In the genomic region with DNA sequence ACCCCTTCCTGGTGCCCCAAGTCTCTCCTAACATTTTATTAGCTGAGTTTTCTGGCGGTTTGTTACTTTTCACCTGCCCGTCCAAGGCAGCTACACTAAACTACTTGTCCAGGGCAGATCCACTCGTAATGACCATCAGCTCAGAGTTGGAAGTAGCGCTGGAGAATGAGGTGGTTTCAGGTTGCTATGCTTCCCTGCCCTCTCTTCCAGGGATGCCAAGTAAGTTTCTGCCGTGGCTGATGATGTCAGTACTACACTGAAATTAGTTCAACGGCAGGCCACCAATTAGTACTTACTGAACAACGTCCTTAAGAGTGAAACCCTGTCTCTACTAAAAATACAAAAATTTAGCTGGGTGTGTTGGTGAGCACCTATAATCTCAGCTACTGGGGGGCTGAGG, we compare ENCODE assay signal across 23 cellular contexts. TPM values are rescaled to one million over a fixed set of nuclear protein-coding genes. Genes with fewer than 3 reads are reported as not detected.
DNase-seq lines count a peak whose midpoint lies in the region; ATAC-seq and TF ChIP-seq lines count a peak whose summit lies in the region.
"Had no signal": no experiment of that assay in that cellular context is flagged by ENCODE, and none has a peak within 500 bp of the region (broad histone marks: within the 10 kb centered on the region; RNA-seq: fewer than 3 reads in every experiment).

No MANE protein-coding gene starts in this region.

- H3K36me3 ChIP-seq in gastrocnemius medialis, result no peaks in the 10 kb centered on the region
- H3K36me3 ChIP-seq: breast epithelium, MG63 had no signal

- no peaks in the 10 kb centered on the region for H3K36me3 Mint-ChIP-seq in WTC11
- H3K36me3 Mint-ChIP-seq: activated naive CD8-positive, alpha-beta T cell had no signal

- CTCF ChIA-PET in WTC11 (lab: Charles Lee), result no interaction called here

- intact Hi-C loops in gastrocnemius medialis (cut with DNase I; ENCODE audit: low total_unique reads), result no loop called here

- POLR2A ChIA-PET in WTC11 (lab: Charles Lee), result no interaction called here

- no peaks in the 10 kb centered on the region for H3K9me3 Mint-ChIP-seq in WTC11
- H3K9me3 Mint-ChIP-seq: activated B cell treated with CpG ODN at 0.5 μM for 24 hours; activated T-cell treated with anti-CD3 and anti-CD28 coated beads, Interleukin-2, amount 50 U/mL, for 72 hours; neural crest cell; stimulated activated naive CD8-positive, alpha-beta T cell treated with anti-CD3 and anti-CD28 coated beads, Interleukin-15, amount 100 ng/mL, for 72 hours; T-helper 1 cell treated with Interleukin-12 subunit alpha and Interleukin-12 subunit beta and Interleukin-4 antibody, amounts not matched to agents 30 μg/mL and 1 μg/mL, for 36 hours had no signal

- H3K4me1 Mint-ChIP-seq in WTC11, result peaks cover 31% of the 10 kb centered on the region
- H3K4me1 Mint-ChIP-seq: activated B cell treated with CpG ODN at 0.5 μM for 24 hours had no signal

- peak overlapping the region; percentile 83 for H3K27ac ChIP-seq in caudate nucleus (ENCODE audit: low read depth, low read length)
- H3K27ac ChIP-seq in layer of hippocampus (ENCODE audit: low read depth, low read length), result peak overlapping the region; percentile 49
- peak overlapping the region; percentile 75 to 86 (median 78) for H3K27ac ChIP-seq in gastrocnemius medialis
- H3K27ac ChIP-seq: breast epithelium, GM23248 had no signal

- ATAC-seq in WTC11, result no peak
- ATAC-seq in gastrocnemius medialis, result peak; percentile 85 to 86
- no peak for ATAC-seq in GM21529 (IDR thresholded peaks at IDR 0.05; ENCODE audit: unreplicated experiment)
- no peak for ATAC-seq in GM21576 (IDR thresholded peaks at IDR 0.05; ENCODE audit: unreplicated experiment)
- ATAC-seq: activated CD8-positive, alpha-beta T cell treated with anti-CD3 and anti-CD28 coated beads, Interleukin-2, amount 10 ng/mL, durations not matched to agents 7 days and 5 days; activated T-cell treated with anti-CD3 and anti-CD28 coated beads, Interleukin-2, amount 50 U/mL, for 72 hours; sciatic nerve; stimulated activated naive CD8-positive, alpha-beta T cell treated with anti-CD3 and anti-CD28 coated beads, Interleukin-15, amount 100 ng/mL, for 72 hours had no signal

- 0 out of 2 replicates have a peak overlapping the region, but pooled peaks have one; percentile 25 for H3K27ac Mint-ChIP-seq in WTC11
- H3K27ac Mint-ChIP-seq: activated B cell treated with CpG ODN at 0.5 μM for 24 hours; activated CD8-positive, alpha-beta T cell treated with anti-CD3 and anti-CD28 coated beads, Interleukin-2, amount 10 ng/mL, durations not matched to agents 7 days and 5 days; activated naive CD8-positive, alpha-beta T cell; activated T-cell treated with anti-CD3 and anti-CD28 coated beads, Interleukin-2, amount 50 U/mL, for 72 hours; stimulated activated naive CD8-positive, alpha-beta T cell treated with anti-CD3 and anti-CD28 coated beads, Interleukin-15, amount 100 ng/mL, for 72 hours; T-helper 1 cell treated with Interleukin-12 subunit alpha and Interleukin-12 subunit beta and Interleukin-4 antibody, amounts not matched to agents 30 μg/mL and 1 μg/mL, for 36 hours had no signal

- no peak for TF ChIP-seq POLR2A in gastrocnemius medialis (IDR thresholded peaks at IDR 0.05)

- H3K4me3 ChIP-seq in gastrocnemius medialis, result no peak overlapping the region
- H3K4me3 ChIP-seq: breast epithelium, GM23248, MG63 had no signal

- peaks cover 16 to 18% of the 10 kb centered on the region in 2 donors for H3K4me1 ChIP-seq in gastrocnemius medialis

- DNase-seq in WTC11 (ENCODE audit: low spot score) (no peak), caudate nucleus (lab: John Stamatoyannopoulos, UW) (no peak), gastrocnemius medialis (peak in 1 of 2 donors; percentile 46), NAMALWA (ENCODE audit: low spot score) (no peak), pons (ENCODE audit: low spot score) (no peak)
- DNase-seq: activated B cell treated with CpG ODN at 0.5 μM for 24 hours; activated CD8-positive, alpha-beta T cell treated with anti-CD3 and anti-CD28 coated beads, Interleukin-2, amount 10 ng/mL, durations not matched to agents 7 days and 5 days; activated T-cell treated with anti-CD3 and anti-CD28 coated beads, Interleukin-2, amount 50 U/mL, for 72 hours; GM23248; mesendoderm; MG63; NCI-H187; NCI-H524; stimulated activated CD4-positive, alpha-beta T cell treated with anti-CD3 and anti-CD28 coated beads, Interleukin-1b, Interleukin-23, amount 100 ng/mL, for 48 hours; stimulated activated naive CD8-positive, alpha-beta T cell treated with anti-CD3 and anti-CD28 coated beads, Interleukin-15, amount 100 ng/mL, for 72 hours had no signal

- H3K27me3 Mint-ChIP-seq in WTC11 (ENCODE audit: low read depth), result no peaks in the 10 kb centered on the region

- in situ Hi-C loops in gastrocnemius medialis (cut with MboI; ENCODE audit: low sequenced_read_pairs in 4 of 4), result no loop called here

- no peak overlapping the region for H3K4me3 Mint-ChIP-seq in WTC11
- H3K4me3 Mint-ChIP-seq: activated B cell treated with CpG ODN at 0.5 μM for 24 hours; activated CD8-positive, alpha-beta T cell treated with anti-CD3 and anti-CD28 coated beads, Interleukin-2, amount 10 ng/mL, durations not matched to agents 7 days and 5 days; activated naive CD8-positive, alpha-beta T cell; activated T-cell treated with anti-CD3 and anti-CD28 coated beads, Interleukin-2, amount 50 U/mL, for 72 hours; neural crest cell; stimulated activated naive CD8-positive, alpha-beta T cell treated with anti-CD3 and anti-CD28 coated beads, Interleukin-15, amount 100 ng/mL, for 72 hours; T-helper 1 cell treated with Interleukin-12 subunit alpha and Interleukin-12 subunit beta and Interleukin-4 antibody, amounts not matched to agents 30 μg/mL and 1 μg/mL, for 36 hours had no signal

- no peaks in the 10 kb centered on the region for H3K27me3 ChIP-seq in layer of hippocampus (ENCODE audit: control insufficient read depth, insufficient read depth, low read length)
- no peaks in the 10 kb centered on the region for H3K27me3 ChIP-seq in gastrocnemius medialis
- H3K27me3 ChIP-seq: breast epithelium, MG63 had no signal

- no peaks in the 10 kb centered on the region for H3K9me3 ChIP-seq in gastrocnemius medialis
- H3K9me3 ChIP-seq: breast epithelium, MG63 had no signal

- no peak for TF ChIP-seq CTCF in WTC11 (IDR thresholded peaks at IDR 0.05)
- TF ChIP-seq CTCF in gastrocnemius medialis (IDR thresholded peaks at IDR 0.05 in 4 of 5, conservative IDR thresholded peaks at IDR 0.05 in 1 of 5), result no peak

TF ChIP-seq in WTC11, 78 proteins besides CTCF, POLR2A, EP300 and RAD21 (continues in another document):
- TF ChIP-seq OVOL2 (CRISPR knock-in tag; IDR thresholded peaks at IDR 0.05; ENCODE audit: borderline replicate concordance) (no peak), TP53 (CRISPR knock-in tag; IDR thresholded peaks at IDR 0.05) (no peak), RELA (CRISPR knock-in tag; IDR thresholded peaks at IDR 0.05; ENCODE audit: borderline replicate concordance) (no peak), SMAD3 (CRISPR knock-in tag; IDR thresholded peaks at IDR 0.05; ENCODE audit: borderline replicate concordance) (no peak), CREB1 (CRISPR knock-in tag; IDR thresholded peaks at IDR 0.05) (no peak), NR3C1 (CRISPR knock-in tag; conservative IDR thresholded peaks at IDR 0.05; ENCODE audit: low read depth) (no peak), NR2C2 (CRISPR knock-in tag; IDR thresholded peaks at IDR 0.05) (no peak)
- TF ChIP-seq, protein P1, sequence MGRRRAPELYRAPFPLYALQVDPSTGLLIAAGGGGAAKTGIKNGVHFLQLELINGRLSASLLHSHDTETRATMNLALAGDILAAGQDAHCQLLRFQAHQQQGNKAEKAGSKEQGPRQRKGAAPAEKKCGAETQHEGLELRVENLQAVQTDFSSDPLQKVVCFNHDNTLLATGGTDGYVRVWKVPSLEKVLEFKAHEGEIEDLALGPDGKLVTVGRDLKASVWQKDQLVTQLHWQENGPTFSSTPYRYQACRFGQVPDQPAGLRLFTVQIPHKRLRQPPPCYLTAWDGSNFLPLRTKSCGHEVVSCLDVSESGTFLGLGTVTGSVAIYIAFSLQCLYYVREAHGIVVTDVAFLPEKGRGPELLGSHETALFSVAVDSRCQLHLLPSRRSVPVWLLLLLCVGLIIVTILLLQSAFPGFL (CRISPR knock-in tag; IDR thresholded peaks at IDR 0.05; ENCODE audit: borderline replicate concordance), result no peak
- TF ChIP-seq, protein P2, sequence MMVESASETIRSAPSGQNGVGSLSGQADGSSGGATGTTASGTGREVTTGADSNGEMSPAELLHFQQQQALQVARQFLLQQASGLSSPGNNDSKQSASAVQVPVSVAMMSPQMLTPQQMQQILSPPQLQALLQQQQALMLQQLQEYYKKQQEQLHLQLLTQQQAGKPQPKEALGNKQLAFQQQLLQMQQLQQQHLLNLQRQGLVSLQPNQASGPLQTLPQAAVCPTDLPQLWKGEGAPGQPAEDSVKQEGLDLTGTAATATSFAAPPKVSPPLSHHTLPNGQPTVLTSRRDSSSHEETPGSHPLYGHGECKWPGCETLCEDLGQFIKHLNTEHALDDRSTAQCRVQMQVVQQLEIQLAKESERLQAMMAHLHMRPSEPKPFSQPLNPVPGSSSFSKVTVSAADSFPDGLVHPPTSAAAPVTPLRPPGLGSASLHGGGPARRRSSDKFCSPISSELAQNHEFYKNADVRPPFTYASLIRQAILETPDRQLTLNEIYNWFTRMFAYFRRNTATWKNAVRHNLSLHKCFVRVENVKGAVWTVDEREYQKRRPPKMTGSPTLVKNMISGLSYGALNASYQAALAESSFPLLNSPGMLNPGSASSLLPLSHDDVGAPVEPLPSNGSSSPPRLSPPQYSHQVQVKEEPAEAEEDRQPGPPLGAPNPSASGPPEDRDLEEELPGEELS (CRISPR knock-in tag; IDR thresholded peaks at IDR 0.05), result no peak
- TF ChIP-seq, protein P3, sequence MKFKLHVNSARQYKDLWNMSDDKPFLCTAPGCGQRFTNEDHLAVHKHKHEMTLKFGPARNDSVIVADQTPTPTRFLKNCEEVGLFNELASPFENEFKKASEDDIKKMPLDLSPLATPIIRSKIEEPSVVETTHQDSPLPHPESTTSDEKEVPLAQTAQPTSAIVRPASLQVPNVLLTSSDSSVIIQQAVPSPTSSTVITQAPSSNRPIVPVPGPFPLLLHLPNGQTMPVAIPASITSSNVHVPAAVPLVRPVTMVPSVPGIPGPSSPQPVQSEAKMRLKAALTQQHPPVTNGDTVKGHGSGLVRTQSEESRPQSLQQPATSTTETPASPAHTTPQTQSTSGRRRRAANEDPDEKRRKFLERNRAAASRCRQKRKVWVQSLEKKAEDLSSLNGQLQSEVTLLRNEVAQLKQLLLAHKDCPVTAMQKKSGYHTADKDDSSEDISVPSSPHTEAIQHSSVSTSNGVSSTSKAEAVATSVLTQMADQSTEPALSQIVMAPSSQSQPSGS (CRISPR knock-in tag; IDR thresholded peaks at IDR 0.05; ENCODE audit: borderline replicate concordance, low read depth), result no peak

RNA-seq across cellular contexts. Expression of a gene that starts 55.2 kb away (rescaled TPM):
- 10.9 to 11.0 TPM (median 11.0 TPM) in 3 replicates for total RNA-seq in WTC11 (2021)
- 10 to 100 TPM; 19.1 to 60.0 (median 30.2) TPM for total RNA-seq in gastrocnemius medialis

Comparison
In these comparisons a context has a peak if more than half of its experiments do, and no peak if none do; other contexts are left out.
1. ATAC-seq: peak in gastrocnemius medialis (2 of 2); none in WTC11 (single experiment), GM21529 (single experiment) and GM21576 (single experiment).
2. Peak in every context shown above with its lines, with median percentiles within 50 percentile points of each other: H3K27ac ChIP-seq.